28 cellular contexts compared by ENCODE assay signal in the genomic region with DNA sequence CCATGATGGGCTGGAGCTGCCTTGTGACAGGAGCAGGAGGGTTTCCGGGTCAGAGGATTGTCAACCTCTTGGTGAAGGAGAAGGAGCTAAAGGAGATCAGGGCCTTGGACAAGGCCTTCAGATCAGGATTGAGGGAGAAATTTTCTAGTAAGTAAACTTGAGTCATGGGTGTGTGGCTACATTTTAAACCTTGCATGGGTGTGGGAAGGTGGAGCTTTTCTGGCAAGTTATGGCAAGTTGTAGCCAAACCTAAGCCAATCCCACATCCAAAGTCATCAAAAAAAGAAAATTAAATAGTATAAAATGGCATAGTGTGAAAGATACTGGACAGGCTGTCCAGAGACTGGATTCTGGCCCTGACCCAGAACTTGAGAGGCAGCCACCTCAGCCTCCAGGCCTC. TPM values are rescaled to one million over a fixed set of nuclear protein-coding genes. Genes with fewer than 3 reads are reported as not detected.
A peak's percentile ranks its signal among the peaks of the same experiment; 100 is the strongest.
DNase-seq lines count a peak whose midpoint lies in the region; ATAC-seq, FAIRE-seq and TF ChIP-seq lines count a peak whose summit lies in the region.
"Had no signal": no experiment of that assay in that cellular context is flagged by ENCODE, and none has a peak within 500 bp of the region (broad histone marks: within the 10 kb centered on the region; RNA-seq: fewer than 3 reads in every experiment).

No MANE protein-coding gene starts in this region.

- TF ChIP-seq EP300 in HepG2 (IDR thresholded peaks at IDR 0.05; ENCODE audit: low read depth in 2 of 2, low read length in 2 of 2): no peak
- no peak for TF ChIP-seq EP300 in HepG2 (CRISPR knock-in tag; IDR thresholded peaks at IDR 0.05; ENCODE audit: borderline replicate concordance)

- peaks cover 12 to 23% (median 13%) of the 10 kb centered on the region in 3 donors for H3K4me1 ChIP-seq in esophagus squamous epithelium
- H3K4me1 ChIP-seq in HepG2 (ENCODE audit: insufficient read depth, low read length): peaks cover 39% of the 10 kb centered on the region
- no peaks in the 10 kb centered on the region for H3K4me1 ChIP-seq in smooth muscle cell (ENCODE audit: low read depth)
- H3K4me1 ChIP-seq: A549 had no signal

- no peak overlapping the region for H3K4me2 ChIP-seq in HepG2 (ENCODE audit: low read depth, low read length)
- no peak overlapping the region for H3K4me2 ChIP-seq in smooth muscle cell
- H3K4me2 ChIP-seq: A549, KMS-11 had no signal

- DNase-seq in bronchial epithelial cell (ENCODE audit: low read depth): peak; percentile 83
- no peak for DNase-seq in esophagus squamous epithelium (lab: John Stamatoyannopoulos, UW)
- DNase-seq in HepG2 (ENCODE audit: low spot score): no peak
- no peak for DNase-seq in NOMO-1 treated with DMSO at 0.1 percent for 48 hours (lab: John Stamatoyannopoulos, UW; ENCODE audit: unreplicated experiment)
- no peak for DNase-seq in smooth muscle cell (lab: John Stamatoyannopoulos, UW; ENCODE audit: unreplicated experiment)
- DNase-seq in cerebellar nuclear complex (lab: John Stamatoyannopoulos, UW): no peak
- DNase-seq: C1 segment of cervical spinal cord; Caco-2; CD4-positive, alpha-beta memory T cell; DMS 273 treated with DMSO at 0.1 percent for 48 hours; DMS79; EL; GDM1; NCI-H1048; NCI-H1417 treated with DMSO at 0.1 percent for 48 hours; NCI-H1694 treated with DMSO at 0.1 percent for 48 hours; NCI-H2081; NCI-H2227 treated with DMSO at 0.1 percent for 48 hours; NCI-H526 treated with DMSO at 0.1 percent for 48 hours; SIG-M5 had no signal

- H3K79me2 ChIP-seq in HepG2 (ENCODE audit: insufficient read depth, low read length) (no peaks in the 10 kb centered on the region), smooth muscle cell (ENCODE audit: low read depth) (no peaks in the 10 kb centered on the region)

- CTCF ChIA-PET in HepG2 (lab: Yijun Ruan, JAX; ENCODE audit: low intra/inter-chr PET ratio, low total read pairs): no interaction called here

- no peak for TF ChIP-seq CTCF in bronchial epithelial cell (IDR thresholded peaks at IDR 0.05; ENCODE audit: insufficient read depth, low read length, severe bottlenecking)
- no peak for TF ChIP-seq CTCF in esophagus squamous epithelium (IDR thresholded peaks at IDR 0.05)
- no peak for TF ChIP-seq CTCF in HepG2 (CRISPR knock-in tag; IDR thresholded peaks at IDR 0.05)
- no peak for TF ChIP-seq CTCF in smooth muscle cell (IDR thresholded peaks at IDR 0.05; ENCODE audit: borderline replicate concordance, insufficient read depth, poor library complexity, severe bottlenecking)

- no peaks in the 10 kb centered on the region for H3F3A ChIP-seq in smooth muscle cell (ENCODE audit: low read depth)

- no TSS peak for BruUV-seq in HepG2 (replicated peaks; lab: Mats Ljungman, UMichigan)

- POLR2A ChIA-PET in HepG2 (lab: Yijun Ruan, JAX): no interaction called here

- ATAC-seq in HepG2: no peak
- ATAC-seq in GM19035 (IDR thresholded peaks at IDR 0.05; ENCODE audit: unreplicated experiment): no peak
- ATAC-seq: A549, GM12878 had no signal

- no peak for FAIRE-seq in bronchial epithelial cell (lab: Jason Lieb, UNC)
- no peak for FAIRE-seq in HepG2 (lab: Jason Lieb, UNC)
- FAIRE-seq: A549, GM12878, H54 had no signal

- TF ChIP-seq POLR2A in esophagus squamous epithelium (IDR thresholded peaks at IDR 0.05): no peak
- no peak for TF ChIP-seq POLR2A in HepG2 (IDR thresholded peaks at IDR 0.05; ENCODE audit: insufficient read depth in 1 of 2, low read depth in 2 of 2, low read length in 2 of 2)

- peak overlapping the region in 3 of 4 donors; percentile 48 to 61 (median 60) for H3K27ac ChIP-seq in esophagus squamous epithelium
- no peak overlapping the region for H3K27ac ChIP-seq in HepG2 (ENCODE audit: extremely low read length, insufficient read depth, low read length)
- no peak overlapping the region for H3K27ac ChIP-seq in smooth muscle cell (ENCODE audit: low read depth)
- H3K27ac ChIP-seq: A549, KMS-11, SK-N-MC had no signal

- H2AFZ ChIP-seq in HepG2 (ENCODE audit: low read length) (no peak overlapping the region), smooth muscle cell (ENCODE audit: low read depth) (no peak overlapping the region)

- no peak for TF ChIP-seq RAD21 in HepG2 (CRISPR knock-in tag; IDR thresholded peaks at IDR 0.05)

- H3K4me3 ChIP-seq in bronchial epithelial cell (ENCODE audit: low read depth, low read length) (no peak overlapping the region), esophagus squamous epithelium (no peak overlapping the region), HepG2 (replicated peaks in 1 of 3; ENCODE audit: insufficient read depth in 1 of 3, low read depth in 2 of 3, low read length in 3 of 3) (no peak overlapping the region), smooth muscle cell (no peak overlapping the region)
- H3K4me3 ChIP-seq: A549, GM12878, SK-N-MC had no signal

- H3K27me3 ChIP-seq in bronchial epithelial cell (ENCODE audit: control insufficient read depth, insufficient read depth, low read length) (no peaks in the 10 kb centered on the region), esophagus squamous epithelium (no peaks in the 10 kb centered on the region), HepG2 (ENCODE audit: control insufficient read depth in 1 of 2, insufficient read depth in 2 of 2, low read length in 2 of 2) (peaks cover 0 to 6% of the 10 kb centered on the region in 2 experiments; a peak in 1 of 5 replicates), smooth muscle cell (ENCODE audit: low read depth) (peaks cover 10% of the 10 kb centered on the region)

- H3K9ac ChIP-seq in HepG2 (ENCODE audit: insufficient read depth, low read depth, low read length) (no peak overlapping the region), smooth muscle cell (ENCODE audit: low read depth) (no peak overlapping the region)
- H3K9ac ChIP-seq: KMS-11 had no signal

- intact Hi-C loops in esophagus squamous epithelium (cut with DNase I): no loop called here
- intact Hi-C loops in HepG2 (cut with micrococcal nuclease; ENCODE audit: unreplicated experiment): no loop called here

- no peaks in the 10 kb centered on the region for H4K20me1 ChIP-seq in HepG2 (ENCODE audit: insufficient read depth, low read length)
- H4K20me1 ChIP-seq in smooth muscle cell (ENCODE audit: low read depth): no peaks in the 10 kb centered on the region

- in situ Hi-C loops in HepG2 (cut with HindIII; ENCODE audit: extremely low pct_ligation_motif_present, low pct_unique_long_range_greater_than_20kb): no loop called here

- H3K36me3 ChIP-seq in bronchial epithelial cell (ENCODE audit: control insufficient read depth, insufficient read depth, low read length) (no peaks in the 10 kb centered on the region), esophagus squamous epithelium (no peaks in the 10 kb centered on the region), HepG2 (replicated peaks in 1 of 2; ENCODE audit: control insufficient read depth in 1 of 2, insufficient read depth in 2 of 2, low read length in 2 of 2) (no peaks in the 10 kb centered on the region), smooth muscle cell (ENCODE audit: low read depth) (no peaks in the 10 kb centered on the region)

- 80% methylated on average over 1 of the region's 1 CpG; no CpG with 5 or more reads in 1 of the 2 donors for whole genome bisulfite sequencing in esophagus squamous epithelium, 2 donors
- 93% methylated on average over 1 of the region's 1 CpG for WGBS in HepG2 (ENCODE audit: low lambda C conversion rate)
- 100% methylated on average over 1 of the region's 1 CpG for WGBS in smooth muscle cell (ENCODE audit: low lambda C conversion rate)

- no peaks in the 10 kb centered on the region for H3K9me3 ChIP-seq in esophagus squamous epithelium
- H3K9me3 ChIP-seq in HepG2 (ENCODE audit: low read length): no peaks in the 10 kb centered on the region
- no peaks in the 10 kb centered on the region for H3K9me3 ChIP-seq in smooth muscle cell (replicated peaks; ENCODE audit: low read depth)
- H3K9me3 ChIP-seq: A549, Caco-2 had no signal

RNA-seq across cellular contexts. Expression of a gene that starts 39.8 kb away (rescaled TPM):
- total RNA-seq in bronchial epithelial cell (not detected in 2 replicates), esophagus squamous epithelium (not detected), HepG2 (2016; rRNA removed; fragmentation: Illumina TruSeq; extraction: Trizol) (not detected in 2 replicates), smooth muscle cell (1.7 and 2.9 TPM in 2 replicates)
- total RNA-seq in HepG2 (2016; cell fraction: cytosol; rRNA removed; fragmentation: Illumina TruSeq; extraction: Trizol; ENCODE audit: low read depth): not detected in 2 replicates
- total RNA-seq in HepG2 (2016; cell fraction: insoluble cytoplasmic fraction; rRNA removed; fragmentation: Illumina TruSeq; extraction: Trizol): not detected in 2 replicates
- not detected in 2 replicates for total RNA-seq in HepG2 (2016; cell fraction: membrane; rRNA removed; fragmentation: Illumina TruSeq; extraction: Trizol)
- total RNA-seq in HepG2 (2016; cell fraction: nucleus; rRNA removed; fragmentation: Illumina TruSeq; extraction: Trizol): not detected in 2 replicates
- polyA plus RNA-seq in HepG2 (2011; rRNA removed) (not detected in 2 replicates), smooth muscle cell (1.8 and 4.8 TPM in 2 replicates)
- polyA plus RNA-seq in HepG2 (2011; cell fraction: cytosol; rRNA removed): not detected in 2 replicates
- not detected in 2 replicates for polyA plus RNA-seq in HepG2 (2011; cell fraction: nucleus; rRNA removed)
- polyA plus RNA-seq in HepG2 (2012): not detected in 2 replicates
- not detected in 2 replicates for polyA plus RNA-seq in HepG2 (2016; cell fraction: cytosol; fragmentation: Illumina TruSeq; extraction: Trizol; ENCODE audit: low read depth)
- polyA plus RNA-seq in HepG2 (2016; cell fraction: insoluble cytoplasmic fraction; fragmentation: Illumina TruSeq; extraction: Trizol; ENCODE audit: low read depth): not detected in 2 replicates
- polyA plus RNA-seq in HepG2 (2016; cell fraction: membrane; fragmentation: Illumina TruSeq; extraction: Trizol; ENCODE audit: low read depth): not detected in 2 replicates
- polyA plus RNA-seq in HepG2 (2016; cell fraction: nucleus; fragmentation: Illumina TruSeq; extraction: Trizol; ENCODE audit: insufficient read depth, low read depth): not detected in 2 replicates
- not detected in 2 replicates for polyA minus RNA-seq in HepG2 (2011; rRNA and poly(A)+ RNA removed; ENCODE audit: low replicate concordance)
- not detected in 2 replicates for polyA minus RNA-seq in HepG2 (2011; cell fraction: cytosol; rRNA and poly(A)+ RNA removed)
- polyA minus RNA-seq in HepG2 (2011; cell fraction: nucleus; rRNA and poly(A)+ RNA removed): not detected in 2 replicates
- total RNA-seq: CD4-positive, alpha-beta memory T cell; GM12878; NCI-H460 had no signal
- polyA plus RNA-seq: A549; CD4-positive, alpha-beta memory T cell; GM12878; IgD-negative memory B cell had no signal

RNA-seq across cellular contexts. Expression of a gene that starts 52.3 kb away (rescaled TPM):
- not detected in 2 replicates for total RNA-seq in bronchial epithelial cell
- not detected for total RNA-seq in esophagus squamous epithelium
- total RNA-seq in HepG2 (2016; rRNA removed; fragmentation: Illumina TruSeq; extraction: Trizol): not detected in 2 replicates
- not detected in 2 replicates for total RNA-seq in HepG2 (2016; cell fraction: cytosol; rRNA removed; fragmentation: Illumina TruSeq; extraction: Trizol; ENCODE audit: low read depth)
- total RNA-seq in HepG2 (2016; cell fraction: insoluble cytoplasmic fraction; rRNA removed; fragmentation: Illumina TruSeq; extraction: Trizol): not detected in 2 replicates
- total RNA-seq in HepG2 (2016; cell fraction: membrane; rRNA removed; fragmentation: Illumina TruSeq; extraction: Trizol): not detected in 2 replicates
- not detected in 2 replicates for total RNA-seq in HepG2 (2016; cell fraction: nucleus; rRNA removed; fragmentation: Illumina TruSeq; extraction: Trizol)
- polyA plus RNA-seq in HepG2 (2011; rRNA removed): 0.04 and 0.20 TPM in 2 replicates
- not detected in 2 replicates for polyA plus RNA-seq in HepG2 (2011; cell fraction: cytosol; rRNA removed)
- 0.23 TPM in 1 of 2 replicates, not detected in the other for polyA plus RNA-seq in HepG2 (2011; cell fraction: nucleus; rRNA removed)
- polyA plus RNA-seq in HepG2 (2012): not detected in 2 replicates
- not detected in 2 replicates for polyA plus RNA-seq in HepG2 (2016; cell fraction: cytosol; fragmentation: Illumina TruSeq; extraction: Trizol; ENCODE audit: low read depth)
- polyA plus RNA-seq in HepG2 (2016; cell fraction: insoluble cytoplasmic fraction; fragmentation: Illumina TruSeq; extraction: Trizol; ENCODE audit: low read depth): not detected in 2 replicates
- polyA plus RNA-seq in HepG2 (2016; cell fraction: membrane; fragmentation: Illumina TruSeq; extraction: Trizol; ENCODE audit: low read depth): not detected in 2 replicates
- not detected in 2 replicates for polyA plus RNA-seq in HepG2 (2016; cell fraction: nucleus; fragmentation: Illumina TruSeq; extraction: Trizol; ENCODE audit: insufficient read depth, low read depth)
- not detected in 2 replicates for polyA minus RNA-seq in HepG2 (2011; rRNA and poly(A)+ RNA removed; ENCODE audit: low replicate concordance)
- not detected in 2 replicates for polyA minus RNA-seq in HepG2 (2011; cell fraction: cytosol; rRNA and poly(A)+ RNA removed)
- 0.39 TPM in 1 of 2 replicates, not detected in the other for polyA minus RNA-seq in HepG2 (2011; cell fraction: nucleus; rRNA and poly(A)+ RNA removed)
- not detected in 2 replicates for total RNA-seq in smooth muscle cell
- polyA plus RNA-seq in smooth muscle cell: not detected in 2 replicates
- total RNA-seq: Caco-2; CD4-positive, alpha-beta memory T cell; NCI-H460 had no signal
- polyA plus RNA-seq: A549; CD4-positive, alpha-beta memory T cell; GM12878; IgD-negative memory B cell had no signal

Comparison
In these comparisons a context has a peak if more than half of its experiments do, and no peak if none do; other contexts are left out.
1. H3K27ac ChIP-seq: peak in esophagus squamous epithelium (3 of 4); none in HepG2 (single experiment) and smooth muscle cell (single experiment).